29 cellular contexts compared by ENCODE assay signal in the genomic region with DNA sequence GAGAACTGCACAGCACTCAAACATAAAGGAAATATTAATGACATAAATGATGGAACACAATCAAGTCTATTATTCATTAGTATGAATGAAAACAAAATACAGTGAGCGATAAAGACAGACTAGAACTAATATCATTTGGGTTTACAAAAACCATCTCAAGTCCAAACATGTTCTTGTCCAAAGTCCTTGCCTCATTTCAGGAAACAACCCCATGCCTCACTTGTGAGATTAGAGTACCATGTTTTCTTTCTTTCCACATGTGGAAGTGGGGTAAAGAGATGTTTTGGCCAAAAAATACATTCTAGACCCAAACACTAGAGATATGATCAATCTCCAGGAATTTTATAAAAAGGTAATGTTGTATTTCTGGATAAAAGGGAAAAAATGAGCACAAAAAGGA.
"Had no signal": no experiment of that assay in that cellular context is flagged by ENCODE, and none has a peak within 500 bp of the region (broad histone marks: within the 10 kb centered on the region; RNA-seq: fewer than 3 reads in every experiment).

No MANE protein-coding gene starts in this region.

- DNase-seq: heart right ventricle; islet precursor cell; kidney glomerular epithelial cell; left cardiac atrium; left ventricle myocardium superior; lower lobe of right lung; mesendoderm; naive thymus-derived CD4-positive, alpha-beta T cell; pancreas; posterior cingulate gyrus; retina; right cardiac atrium; sigmoid colon; stimulated activated CD4-positive, alpha-beta T cell treated with anti-CD3 and anti-CD28 coated beads, Interleukin-1b, Interleukin-23, amount 100 ng/mL, for 48 hours; stimulated activated CD4-positive, alpha-beta T cell treated with anti-CD3 and anti-CD28 coated beads, Interleukin-2, amount 100 ng/mL, for 48 hours; stimulated activated CD4-positive, alpha-beta T cell treated with anti-CD3 and anti-CD28 coated beads, Interleukin-4, amount 100 ng/mL, for 4 hours; stimulated activated CD8-positive, alpha-beta memory T cell treated with anti-CD3 and anti-CD28 coated beads, Interleukin-4, amount 100 ng/mL, for 48 hours; stimulated activated naive CD4-positive, alpha-beta T cell treated with Interleukin-2 at 50 U/mL for 16 hours; stimulated activated naive CD8-positive, alpha-beta T cell treated with anti-CD3 and anti-CD28 coated beads, Interleukin-15, amount 100 ng/mL, for 72 hours; substantia nigra; transverse colon; upper lobe of left lung had no signal

- ATAC-seq: heart right ventricle; left cardiac atrium; left lobe of liver; left ventricle myocardium superior; lower lobe of right lung; naive thymus-derived CD4-positive, alpha-beta T cell; natural killer cell treated with Interleukin-12 subunit alpha and Interleukin-12 subunit beta and Interleukin-15 and Interleukin-18, amount 100 ng/mL, for 72 hours; right cardiac atrium; stimulated activated memory B cell treated with anti-CD40 and anti-IgM and Interleukin-4, amounts not matched to agents 10 μg/mL and 1 μg/mL and 100 μg/mL, for 72 hours; stimulated activated naive CD8-positive, alpha-beta T cell treated with anti-CD3 and anti-CD28 coated beads, Interleukin-15, amount 100 ng/mL, for 72 hours had no signal

- H3K27ac ChIP-seq: heart right ventricle, hepatocyte, lower lobe of right lung, pancreas, prostate gland, sigmoid colon, transverse colon, upper lobe of left lung, vagina had no signal

- H3K4me3 ChIP-seq: heart right ventricle, hepatocyte, lower lobe of right lung, pancreas, prostate gland, sigmoid colon, smooth muscle cell, transverse colon, upper lobe of left lung, vagina had no signal

- H3K36me3 ChIP-seq: lower lobe of right lung, pancreas, prostate gland, transverse colon, vagina had no signal

- H3K9me3 ChIP-seq: heart right ventricle, lower lobe of right lung, pancreas, prostate gland, sigmoid colon, transverse colon, upper lobe of left lung, vagina had no signal

- H3K4me1 ChIP-seq: lower lobe of right lung, prostate gland, sigmoid colon, upper lobe of left lung had no signal

- H3K27me3 ChIP-seq: heart right ventricle, hepatocyte, pancreas, sigmoid colon, transverse colon, upper lobe of left lung, vagina had no signal
